ENCODE assay signal across 8 cellular contexts in genomic region chr11:77407613-77408012, GRCh38.
DNase-seq lines count a peak whose midpoint lies in the region; ATAC-seq and TF ChIP-seq lines count a peak whose summit lies in the region.

No MANE protein-coding gene starts in this region.

- H3K4me3 Mint-ChIP-seq in WTC11: no peak overlapping the region
- H3K4me3 Mint-ChIP-seq in effector memory CD8-positive, alpha-beta T cell: no peak overlapping the region
- H3K4me3 Mint-ChIP-seq in activated CD8-positive, alpha-beta T cell treated with anti-CD3 and anti-CD28 coated beads for 36 hours: no peak overlapping the region
- H3K4me3 Mint-ChIP-seq in activated naive CD4-positive, alpha-beta T cell treated with anti-CD3 and anti-CD28 coated beads, Interleukin-2, amount 10 ng/mL, durations not matched to agents 7 days and 5 days: no peak overlapping the region
- H3K4me3 Mint-ChIP-seq in activated T-helper 17 cell treated with anti-CD3 and anti-CD28 coated beads, Interleukin-2, amount 50 U/mL, for 72 hours: no peak overlapping the region

- peak; percentile 57 for DNase-seq in BJ (ENCODE audit: low read depth)
- peak; percentile 83 for DNase-seq in LoVo (ENCODE audit: low spot score)
- DNase-seq in WTC11 (ENCODE audit: low spot score): no peak
- DNase-seq in left lung: peak in 1 of 2 donors; percentile 38
- DNase-seq in effector memory CD8-positive, alpha-beta T cell: no peak
- no peak for DNase-seq in activated CD8-positive, alpha-beta T cell treated with anti-CD3 and anti-CD28 coated beads for 36 hours
- no peak for DNase-seq in activated naive CD4-positive, alpha-beta T cell treated with anti-CD3 and anti-CD28 coated beads, Interleukin-2, amount 10 ng/mL, durations not matched to agents 7 days and 5 days

- TF ChIP-seq CTCF in BJ (IDR thresholded peaks at IDR 0.05; ENCODE audit: insufficient read depth, low read depth, low read length) (no peak), WTC11 (IDR thresholded peaks at IDR 0.05) (no peak), left lung (IDR thresholded peaks at IDR 0.05) (no peak)
- no peak for TF ChIP-seq CTCF in activated CD8-positive, alpha-beta T cell treated with anti-CD3 and anti-CD28 coated beads for 36 hours (IDR thresholded peaks at IDR 0.05)

- POLR2A ChIA-PET in BJ (lab: Charles Lee) (interaction anchor here (0.7 kb wide), 1 partner anchor 12 kb away, joined by 4 read pairs; no protein-coding TSS in a partner anchor), WTC11 (lab: Charles Lee) (no interaction called here)
- POLR2A ChIA-PET in activated CD8-positive, alpha-beta T cell treated with anti-CD3 and anti-CD28 coated beads for 36 hours (lab: Charles Lee): no interaction called here

- no peaks in the 10 kb centered on the region for H3K9me3 Mint-ChIP-seq in WTC11
- H3K9me3 Mint-ChIP-seq in effector memory CD8-positive, alpha-beta T cell: no peaks in the 10 kb centered on the region
- no peaks in the 10 kb centered on the region for H3K9me3 Mint-ChIP-seq in activated CD8-positive, alpha-beta T cell treated with anti-CD3 and anti-CD28 coated beads for 36 hours
- no peaks in the 10 kb centered on the region for H3K9me3 Mint-ChIP-seq in activated naive CD4-positive, alpha-beta T cell treated with anti-CD3 and anti-CD28 coated beads, Interleukin-2, amount 10 ng/mL, durations not matched to agents 7 days and 5 days
- H3K9me3 Mint-ChIP-seq in activated T-helper 17 cell treated with anti-CD3 and anti-CD28 coated beads, Interleukin-2, amount 50 U/mL, for 72 hours: no peaks in the 10 kb centered on the region

- peaks cover 0 to 62% of the 10 kb centered on the region in 2 donors for H3K4me1 ChIP-seq in left lung

- no peaks in the 10 kb centered on the region for H3K27me3 Mint-ChIP-seq in WTC11 (ENCODE audit: low read depth)
- no peaks in the 10 kb centered on the region for H3K27me3 Mint-ChIP-seq in effector memory CD8-positive, alpha-beta T cell
- H3K27me3 Mint-ChIP-seq in activated CD8-positive, alpha-beta T cell treated with anti-CD3 and anti-CD28 coated beads for 36 hours: no peaks in the 10 kb centered on the region
- H3K27me3 Mint-ChIP-seq in activated naive CD4-positive, alpha-beta T cell treated with anti-CD3 and anti-CD28 coated beads, Interleukin-2, amount 10 ng/mL, durations not matched to agents 7 days and 5 days: no peaks in the 10 kb centered on the region
- no peaks in the 10 kb centered on the region for H3K27me3 Mint-ChIP-seq in activated T-helper 17 cell treated with anti-CD3 and anti-CD28 coated beads, Interleukin-2, amount 50 U/mL, for 72 hours

- H3K36me3 ChIP-seq in BJ (ENCODE audit: control insufficient read depth, insufficient read depth, low read length) (no peaks in the 10 kb centered on the region), left lung (no peaks in the 10 kb centered on the region)

- H3K9me3 ChIP-seq in left lung: no peaks in the 10 kb centered on the region

- peaks cover 52% of the 10 kb centered on the region for H3K4me1 Mint-ChIP-seq in WTC11
- H3K4me1 Mint-ChIP-seq in effector memory CD8-positive, alpha-beta T cell (ENCODE audit: low read depth in 2 of 2): peaks cover 24 to 40% of the 10 kb centered on the region in 2 donors
- peaks cover 53% of the 10 kb centered on the region for H3K4me1 Mint-ChIP-seq in activated CD8-positive, alpha-beta T cell treated with anti-CD3 and anti-CD28 coated beads for 36 hours (ENCODE audit: low read depth)
- peaks cover 57% of the 10 kb centered on the region for H3K4me1 Mint-ChIP-seq in activated naive CD4-positive, alpha-beta T cell treated with anti-CD3 and anti-CD28 coated beads, Interleukin-2, amount 10 ng/mL, durations not matched to agents 7 days and 5 days
- peaks cover 16% of the 10 kb centered on the region for H3K4me1 Mint-ChIP-seq in activated T-helper 17 cell treated with anti-CD3 and anti-CD28 coated beads, Interleukin-2, amount 50 U/mL, for 72 hours

- ATAC-seq in WTC11 (no peak), left lung (peak; percentile 30)
- ATAC-seq in effector memory CD8-positive, alpha-beta T cell (replicated peaks): no peak
- no peak for ATAC-seq in activated CD8-positive, alpha-beta T cell treated with anti-CD3 and anti-CD28 coated beads for 36 hours
- no peak for ATAC-seq in activated T-helper 17 cell treated with anti-CD3 and anti-CD28 coated beads, Interleukin-2, amount 50 U/mL, for 72 hours (replicated peaks)

- CTCF ChIA-PET in BJ (lab: Yijun Ruan, JAX) (interaction anchor here (1.0 to 1.4 kb wide), 2 partner anchors 212 to 317 kb away, joined by 3 read pairs; no protein-coding TSS in a partner anchor), WTC11 (lab: Charles Lee) (interaction anchor here (0.9 kb wide), 1 partner anchor 211 kb away, joined by 3 read pairs; no protein-coding TSS in a partner anchor)
- CTCF ChIA-PET in activated CD8-positive, alpha-beta T cell treated with anti-CD3 and anti-CD28 coated beads for 36 hours (lab: Charles Lee): no interaction called here
- CTCF ChIA-PET in activated naive CD4-positive, alpha-beta T cell treated with anti-CD3 and anti-CD28 coated beads, Interleukin-2, amount 10 ng/mL, durations not matched to agents 7 days and 5 days (lab: Charles Lee): no interaction called here

- H3K36me3 Mint-ChIP-seq in WTC11: no peaks in the 10 kb centered on the region
- H3K36me3 Mint-ChIP-seq in effector memory CD8-positive, alpha-beta T cell (ENCODE audit: insufficient read depth): no peaks in the 10 kb centered on the region
- peaks cover 11% of the 10 kb centered on the region for H3K36me3 Mint-ChIP-seq in activated CD8-positive, alpha-beta T cell treated with anti-CD3 and anti-CD28 coated beads for 36 hours (ENCODE audit: low read depth)
- H3K36me3 Mint-ChIP-seq in activated naive CD4-positive, alpha-beta T cell treated with anti-CD3 and anti-CD28 coated beads, Interleukin-2, amount 10 ng/mL, durations not matched to agents 7 days and 5 days: peaks cover 34% of the 10 kb centered on the region
- no peaks in the 10 kb centered on the region for H3K36me3 Mint-ChIP-seq in activated T-helper 17 cell treated with anti-CD3 and anti-CD28 coated beads, Interleukin-2, amount 50 U/mL, for 72 hours (ENCODE audit: low read depth)

- H3K27me3 ChIP-seq in BJ (ENCODE audit: control insufficient read depth, insufficient read depth, low read length): no peaks in the 10 kb centered on the region
- H3K27me3 ChIP-seq in left lung: no peaks in the 10 kb centered on the region

- 0 out of 2 replicates have a peak overlapping the region, but pooled peaks have one; percentile 31 for H3K27ac Mint-ChIP-seq in WTC11
- no peak overlapping the region for H3K27ac Mint-ChIP-seq in effector memory CD8-positive, alpha-beta T cell
- H3K27ac Mint-ChIP-seq in activated CD8-positive, alpha-beta T cell treated with anti-CD3 and anti-CD28 coated beads for 36 hours: no peak overlapping the region
- no peak overlapping the region for H3K27ac Mint-ChIP-seq in activated naive CD4-positive, alpha-beta T cell treated with anti-CD3 and anti-CD28 coated beads, Interleukin-2, amount 10 ng/mL, durations not matched to agents 7 days and 5 days
- H3K27ac Mint-ChIP-seq in activated T-helper 17 cell treated with anti-CD3 and anti-CD28 coated beads, Interleukin-2, amount 50 U/mL, for 72 hours: no peak overlapping the region

- H3K4me3 ChIP-seq in BJ (ENCODE audit: low read depth, low read length) (no peak overlapping the region), left lung (no peak overlapping the region)

- H3K27ac ChIP-seq in left lung: no peak overlapping the region

- intact Hi-C loops in left lung (cut with DNase I): no loop called here
- intact Hi-C loops in activated CD8-positive, alpha-beta T cell treated with anti-CD3 and anti-CD28 coated beads for 36 hours (cut with micrococcal nuclease): no loop called here

TF ChIP-seq in WTC11, 78 proteins besides CTCF, POLR2A, EP300 and RAD21 (continues in another document):
- TF ChIP-seq JUN (CRISPR knock-in tag; IDR thresholded peaks at IDR 0.05): no peak
- no peak for TF ChIP-seq OVOL2 (CRISPR knock-in tag; IDR thresholded peaks at IDR 0.05; ENCODE audit: borderline replicate concordance)
- TF ChIP-seq ZNF396 (CRISPR knock-in tag; IDR thresholded peaks at IDR 0.05; ENCODE audit: borderline replicate concordance): no peak
- no peak for TF ChIP-seq ZBTB21 (CRISPR knock-in tag; IDR thresholded peaks at IDR 0.05; ENCODE audit: borderline replicate concordance)
- no peak for TF ChIP-seq USF2 (CRISPR knock-in tag; IDR thresholded peaks at IDR 0.05)
- TF ChIP-seq ATF6 (CRISPR knock-in tag; IDR thresholded peaks at IDR 0.05): no peak
- no peak for TF ChIP-seq USF1 (CRISPR knock-in tag; IDR thresholded peaks at IDR 0.05)
- no peak for TF ChIP-seq NR1H2 (CRISPR knock-in tag; IDR thresholded peaks at IDR 0.05)
- TF ChIP-seq TCF7 (CRISPR knock-in tag; IDR thresholded peaks at IDR 0.05; ENCODE audit: low read depth): no peak
- no peak for TF ChIP-seq IRF2 (CRISPR knock-in tag; IDR thresholded peaks at IDR 0.05; ENCODE audit: borderline replicate concordance, low read depth)
- TF ChIP-seq ZNF263 (CRISPR knock-in tag; IDR thresholded peaks at IDR 0.05; ENCODE audit: low read depth): no peak

Comparison
In these comparisons a context has a peak if more than half of its experiments do, and no peak if none do; other contexts are left out.
1. DNase-seq: peak in BJ (single experiment) and LoVo (single experiment); none in WTC11 (single experiment), effector memory CD8-positive, alpha-beta T cell (0 of 3), activated CD8-positive, alpha-beta T cell treated with anti-CD3 and anti-CD28 coated beads for 36 hours (single experiment) and activated naive CD4-positive, alpha-beta T cell treated with anti-CD3 and anti-CD28 coated beads, Interleukin-2, amount 10 ng/mL, durations not matched to agents 7 days and 5 days (single experiment).
2. CTCF ChIA-PET loops: an anchor here in BJ (1.0 to 1.4 kb wide) and WTC11 (0.9 kb wide); none called in activated CD8-positive, alpha-beta T cell treated with anti-CD3 and anti-CD28 coated beads for 36 hours and activated naive CD4-positive, alpha-beta T cell treated with anti-CD3 and anti-CD28 coated beads, Interleukin-2, amount 10 ng/mL, durations not matched to agents 7 days and 5 days.